In the genomic region with DNA sequence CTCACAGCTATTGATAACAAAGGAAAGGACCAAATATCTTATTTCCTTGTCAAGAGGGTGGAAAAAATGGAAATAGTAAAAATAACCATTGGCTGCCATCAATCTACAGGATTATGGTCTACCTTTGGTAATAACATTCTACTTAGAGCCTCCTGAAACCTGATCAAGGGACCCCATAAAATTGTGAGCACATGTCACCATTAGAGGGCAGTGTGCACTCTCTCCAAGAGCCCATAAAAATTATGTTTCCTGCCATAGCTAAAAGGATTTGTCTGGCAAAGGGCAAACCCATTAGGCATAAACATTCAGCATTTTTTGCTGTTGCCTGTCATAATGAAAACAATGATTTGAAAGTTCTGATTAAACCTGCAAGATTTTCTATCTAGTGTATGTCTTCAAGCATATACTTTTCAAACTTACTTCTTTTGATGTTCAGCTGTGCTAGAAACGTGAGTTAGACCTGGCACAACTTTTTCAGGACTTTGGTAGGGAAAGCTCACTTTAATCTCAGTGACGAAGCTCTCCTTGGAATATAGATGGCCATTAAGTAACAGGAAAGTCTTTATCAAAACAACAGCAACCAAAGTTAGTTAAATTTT, we compare ENCODE assay signal across 9 cellular contexts.
DNase-seq lines count a peak whose midpoint lies in the region; ATAC-seq, FAIRE-seq and TF ChIP-seq lines count a peak whose summit lies in the region.
"Had no signal": no experiment of that assay in that cellular context is flagged by ENCODE, and none has a peak within 500 bp of the region (broad histone marks: within the 10 kb centered on the region; RNA-seq: fewer than 3 reads in every experiment).

No MANE protein-coding gene starts in this region.

- H3K36me3 Mint-ChIP-seq in CD4-positive, alpha-beta T cell (ENCODE audit: low read depth): no peaks in the 10 kb centered on the region
- H3K36me3 Mint-ChIP-seq: IgD-negative memory B cell had no signal

- peaks cover 2% of the 10 kb centered on the region for H3K9me3 Mint-ChIP-seq in CD4-positive, alpha-beta T cell
- H3K9me3 Mint-ChIP-seq: IgD-negative memory B cell had no signal

- H3K27me3 ChIP-seq in CD4-positive, alpha-beta T cell (ENCODE audit: control insufficient read depth, insufficient read depth, low read length): no peaks in the 10 kb centered on the region

- H3K4me1 Mint-ChIP-seq in CD4-positive, alpha-beta T cell (ENCODE audit: low read depth): peaks cover 38% of the 10 kb centered on the region

- POLR2A ChIA-PET in CD4-positive, alpha-beta T cell (lab: Charles Lee): interaction anchor here (0.7 to 2.8 kb wide), 9 partner anchors 93 to 904 kb away, joined by 3 to 17 read pairs (median 3); no protein-coding TSS in a partner anchor

- no peak overlapping the region for H3K4me3 Mint-ChIP-seq in CD4-positive, alpha-beta T cell
- H3K4me3 Mint-ChIP-seq: IgD-negative memory B cell had no signal

- FAIRE-seq in H54 (lab: Jason Lieb, UNC): no peak

- no peak overlapping the region for H3K27ac ChIP-seq in CD4-positive, alpha-beta T cell (ENCODE audit: low read depth, low read length)
- H3K27ac ChIP-seq in VCaP: 0 out of 2 replicates have a peak overlapping the region, but pooled peaks have one; percentile 24

- CTCF ChIA-PET in CD4-positive, alpha-beta T cell (lab: Charles Lee): interaction anchor here (0.6 to 2.2 kb wide), 14 partner anchors 14 to 1235 kb away, joined by 3 to 9 read pairs (median 4); no protein-coding TSS in a partner anchor

- peak; percentile 73 for ATAC-seq in CD4-positive, alpha-beta T cell (ENCODE audit: poor library complexity)
- peak; percentile 49 for ATAC-seq in stimulated activated naive CD8-positive, alpha-beta T cell treated with anti-CD3 and anti-CD28 coated beads, Interleukin-15, Interleukin-2, amounts not matched to agents 100 U/mL and 50 U/mL, for 24 hours
- no peak for ATAC-seq in HG02571 (IDR thresholded peaks at IDR 0.05; ENCODE audit: unreplicated experiment)

- DNase-seq in CD4-positive, alpha-beta T cell: peak in 9 of 10 experiments; percentile 20 to 52 (median 44)
- peak; percentile 23 for DNase-seq in H54 (ENCODE audit: insufficient read length, low spot score)
- peak; percentile 74 for DNase-seq in NCI-H2196 (lab: John Stamatoyannopoulos, UW; ENCODE audit: unreplicated experiment)
- DNase-seq in effector CD4-positive, alpha-beta T cell: peak; percentile 30
- peak; percentile 74 for DNase-seq in medulla oblongata (ENCODE audit: extremely low spot score)
- DNase-seq in stimulated activated naive CD8-positive, alpha-beta T cell treated with anti-CD3 and anti-CD28 coated beads, Interleukin-15, Interleukin-2, amounts not matched to agents 100 U/mL and 50 U/mL, for 24 hours: peak; percentile 43

- H3K27ac Mint-ChIP-seq in CD4-positive, alpha-beta T cell: no peak overlapping the region
- H3K27ac Mint-ChIP-seq: IgD-negative memory B cell had no signal

- no peaks in the 10 kb centered on the region for H3K27me3 Mint-ChIP-seq in CD4-positive, alpha-beta T cell

- peak; percentile 88 for TF ChIP-seq CTCF in CD4-positive, alpha-beta T cell (IDR thresholded peaks at IDR 0.05)
- TF ChIP-seq CTCF in VCaP (conservative IDR thresholded peaks at IDR 0.05): peak; percentile 94

- TF ChIP-seq POLR2A in H54 (IDR thresholded peaks at IDR 0.05; ENCODE audit: low read depth, low read length): no peak

- H3K9me3 ChIP-seq in CD4-positive, alpha-beta T cell (ENCODE audit: control insufficient read depth, low read length): no peaks in the 10 kb centered on the region

- intact Hi-C loops in CD4-positive, alpha-beta T cell (cut with DNase I, micrococcal nuclease): loop anchor here (1.0 to 10.0 kb wide), 6 partner anchors 65 to 1885 kb away; no protein-coding TSS in a partner anchor

Comparison
In these comparisons a context has a peak if more than half of its experiments do, and no peak if none do; other contexts are left out.
1. DNase-seq: peak in every context shown above with its lines; median percentile 74 in NCI-H2196; 74 in medulla oblongata; 44 in CD4-positive, alpha-beta T cell; 43 in stimulated activated naive CD8-positive, alpha-beta T cell treated with anti-CD3 and anti-CD28 coated beads, Interleukin-15, Interleukin-2, amounts not matched to agents 100 U/mL and 50 U/mL, for 24 hours; 30 in effector CD4-positive, alpha-beta T cell; 23 in H54.